13 cellular contexts compared by ENCODE assay signal in genomic region chr1:33147997-33148314, GRCh38. TPM values are rescaled to one million over a fixed set of nuclear protein-coding genes. Genes with fewer than 3 reads are reported as not detected.
DNase-seq lines count a peak whose midpoint lies in the region; ATAC-seq and TF ChIP-seq lines count a peak whose summit lies in the region.
"Had no signal": no experiment of that assay in that cellular context is flagged by ENCODE, and none has a peak within 500 bp of the region (broad histone marks: within the 10 kb centered on the region; RNA-seq: fewer than 3 reads in every experiment).

No MANE protein-coding gene starts in this region.

- H3K4me3 ChIP-seq in DND-41 (ENCODE audit: low read depth in 1 of 2, low read length in 2 of 2) (no peak overlapping the region), adipocyte (ENCODE audit: low read length) (no peak overlapping the region)
- H3K4me3 ChIP-seq: suprapubic skin had no signal

- H3K4me2 ChIP-seq in DND-41 (ENCODE audit: insufficient read depth, low read length) = no peak overlapping the region

- ATAC-seq in DND-41 (ENCODE audit: insufficient read depth, low read depth) (no peak), memory B cell (ENCODE audit: low read depth) (no peak), HG03469 (IDR thresholded peaks at IDR 0.05; ENCODE audit: unreplicated experiment) (no peak), HG03097 (IDR thresholded peaks at IDR 0.05; ENCODE audit: low FRiP score, unreplicated experiment) (no peak)
- ATAC-seq: activated CD4-positive, CD25-positive, alpha-beta regulatory T cell treated with anti-CD3 and anti-CD28 coated beads, Interleukin-2, amount 50 U/mL, for 24 hours; left cardiac atrium had no signal

- H3K4me1 Mint-ChIP-seq in HFFc6 (ENCODE audit: low read depth) = peaks cover 23% of the 10 kb centered on the region
- peaks cover 3% of the 10 kb centered on the region for H3K4me1 Mint-ChIP-seq in memory B cell

- H3K9me3 ChIP-seq in DND-41 (ENCODE audit: insufficient read depth, low read length, severe bottlenecking) (no peaks in the 10 kb centered on the region), adipocyte (ENCODE audit: control insufficient read depth, low read length) (no peaks in the 10 kb centered on the region)
- H3K9me3 ChIP-seq: suprapubic skin had no signal

- no peaks in the 10 kb centered on the region; the same call in 1 of the 2 replicates for H3K27me3 Mint-ChIP-seq in HFFc6 (ENCODE audit: insufficient read depth)
- no peaks in the 10 kb centered on the region for H3K27me3 Mint-ChIP-seq in memory B cell

- peaks cover 29% of the 10 kb centered on the region for H3K36me3 ChIP-seq in DND-41 (ENCODE audit: insufficient read depth, low read length)
- peaks cover 8% of the 10 kb centered on the region for H3K36me3 ChIP-seq in adipocyte (ENCODE audit: control insufficient read depth, insufficient read depth, low read length, severe bottlenecking)

- H3K9ac ChIP-seq in DND-41 (ENCODE audit: low read depth, low read length) (no peak overlapping the region), adipocyte (ENCODE audit: low read length) (no peak overlapping the region)

- H3K36me3 Mint-ChIP-seq in HFFc6 (ENCODE audit: low read depth) (peaks cover 5% of the 10 kb centered on the region), memory B cell (peaks cover 4% of the 10 kb centered on the region)

- H4K20me1 ChIP-seq in DND-41 (ENCODE audit: insufficient read depth, low read length) = peaks cover 3% of the 10 kb centered on the region; the same call in 1 of the 2 replicates

- H3K79me2 ChIP-seq in DND-41 (ENCODE audit: insufficient read depth, low read length) = no peaks in the 10 kb centered on the region

- H3K4me1 ChIP-seq in DND-41 (ENCODE audit: insufficient read depth, low read length) = peaks cover 5% of the 10 kb centered on the region
- H3K4me1 ChIP-seq in adipocyte (ENCODE audit: control insufficient read depth, insufficient read depth, low read length) = peaks cover 14% of the 10 kb centered on the region

- H3K27ac ChIP-seq in DND-41 (ENCODE audit: low read length) = no peak overlapping the region
- H3K27ac ChIP-seq: suprapubic skin had no signal

- H3K9me3 Mint-ChIP-seq in HFFc6 (no peaks in the 10 kb centered on the region), memory B cell (no peaks in the 10 kb centered on the region)

- H3K4me3 Mint-ChIP-seq in HFFc6 = no peak overlapping the region
- H3K4me3 Mint-ChIP-seq in memory B cell = no peak overlapping the region

- DNase-seq in DND-41 (peak; percentile 16), HFFc6 (peak; percentile 22), adipocyte (ENCODE audit: low read depth) (peak; percentile 48), memory B cell (ENCODE audit: low spot score in 2 of 2) (no peak), NK-92 (lab: John Stamatoyannopoulos, UW; ENCODE audit: unreplicated experiment) (no peak), NCI-H2081 treated with DMSO at 0.1 percent for 48 hours (lab: John Stamatoyannopoulos, UW) (no peak)
- DNase-seq: caudate nucleus, left cardiac atrium, NCI-H2171 treated with DMSO at 0.1 percent for 48 hours had no signal

- no peak overlapping the region for H2AFZ ChIP-seq in DND-41 (ENCODE audit: low read depth, low read length)

- peak; percentile 60 for TF ChIP-seq CTCF in DND-41 (IDR thresholded peaks at IDR 0.05; ENCODE audit: borderline replicate concordance, extremely low read depth, low read length, poor library complexity, severe bottlenecking)
- peak; percentile 78 for TF ChIP-seq CTCF in HFFc6 (IDR thresholded peaks at IDR 0.05)

- H3K27ac Mint-ChIP-seq in HFFc6 (no peak overlapping the region; the same call in 1 of the 2 replicates), memory B cell (peak overlapping the region; percentile 38)

- H3K27me3 ChIP-seq in DND-41 (ENCODE audit: insufficient read depth, low read length, poor library complexity) = no peaks in the 10 kb centered on the region
- no peaks in the 10 kb centered on the region for H3K27me3 ChIP-seq in adipocyte (replicated peaks; ENCODE audit: control insufficient read depth, insufficient read depth, low read length)
- H3K27me3 ChIP-seq: suprapubic skin had no signal

RNA-seq across cellular contexts. Expression of gene TRIM62, which starts 33.9 kb away (rescaled TPM):
- total RNA-seq in HFFc6 (2021; fragmentation: NEBNext Ultra II Directional; extraction: Animal tissue kit (Norgen Biotek cat#: 25700)) = 1 to 10 TPM; 6.2 to 7.9 (median 7.1) TPM

Comparison
In these comparisons a context has a peak if more than half of its experiments do, and no peak if none do; other contexts are left out.
1. DNase-seq: peak in DND-41 (single experiment), HFFc6 (single experiment) and adipocyte (single experiment); none in memory B cell (0 of 2), NK-92 (single experiment) and NCI-H2081 treated with DMSO at 0.1 percent for 48 hours (single experiment).